Comparison of ENCODE assay signal across 16 cellular contexts in genomic region chr6:75943381-75943780, GRCh38.
A peak's percentile ranks its signal among the peaks of the same experiment; 100 is the strongest.
DNase-seq lines count a peak whose midpoint lies in the region.
"Had no signal": no experiment of that assay in that cellular context is flagged by ENCODE, and none has a peak within 500 bp of the region (broad histone marks: within the 10 kb centered on the region; RNA-seq: fewer than 3 reads in every experiment).

No MANE protein-coding gene starts in this region.

- H3K36me3 ChIP-seq in SJCRH30: no peaks in the 10 kb centered on the region

- H3K9me3 ChIP-seq in SJCRH30 (replicated peaks): no peaks in the 10 kb centered on the region
- H3K9me3 ChIP-seq: Caco-2 had no signal

- peaks cover 16% of the 10 kb centered on the region for H3K4me1 ChIP-seq in SJCRH30

- no peak overlapping the region for H3K27ac ChIP-seq in SJCRH30
- H3K27ac ChIP-seq: GM23248 had no signal

- H3K27me3 ChIP-seq in SJCRH30: no peaks in the 10 kb centered on the region

- no peak overlapping the region for H3K4me3 ChIP-seq in SJCRH30
- H3K4me3 ChIP-seq: GM23248 had no signal

- DNase-seq in NCI-H748 (lab: John Stamatoyannopoulos, UW; ENCODE audit: unreplicated experiment) (peak; percentile 31), NCI-H748 treated with DMSO at 0.1 percent for 48 hours (lab: John Stamatoyannopoulos, UW) (no peak), NCI-H146 (lab: John Stamatoyannopoulos, UW) (peak; percentile 98), NCI-H69 (lab: John Stamatoyannopoulos, UW) (peak; percentile 96), SJCRH30 (peak; percentile 48 to 67), T-helper 9 cell (no peak), mucosa of gallbladder (ENCODE audit: low spot score) (no peak), NCI-H82 (lab: John Stamatoyannopoulos, UW) (no peak)
- DNase-seq: C1 segment of cervical spinal cord; Caco-2; CD4-positive, alpha-beta memory T cell; DMS153; DND-41; GM23248; H7; HCEC 1CT had no signal

Comparison
In these comparisons a context has a peak if more than half of its experiments do, and no peak if none do; other contexts are left out.
1. DNase-seq: peak in NCI-H748 (single experiment), NCI-H146 (single experiment), NCI-H69 (single experiment) and SJCRH30 (2 of 2); none in NCI-H748 treated with DMSO at 0.1 percent for 48 hours (single experiment), T-helper 9 cell (single experiment), mucosa of gallbladder (single experiment) and NCI-H82 (single experiment).